ENCODE assay signal across 11 cellular contexts in genomic region chr7:106072715-106073091, GRCh38. TPM values are rescaled to one million over a fixed set of nuclear protein-coding genes. Genes with fewer than 3 reads are reported as not detected.
DNase-seq lines count a peak whose midpoint lies in the region; ATAC-seq and TF ChIP-seq lines count a peak whose summit lies in the region.
"Had no signal": no experiment of that assay in that cellular context is flagged by ENCODE, and none has a peak within 500 bp of the region (broad histone marks: within the 10 kb centered on the region; RNA-seq: fewer than 3 reads in every experiment).

No MANE protein-coding gene starts in this region.

- H3K36me3 ChIP-seq in Loucy (ENCODE audit: insufficient read depth, low read length) (no peaks in the 10 kb centered on the region), sigmoid colon (no peaks in the 10 kb centered on the region)

- no peak for TF ChIP-seq EP300 in sigmoid colon (IDR thresholded peaks at IDR 0.05)

- 56 to 70% methylated on average over 4 of the region's 4 CpGs for WGBS in sigmoid colon, 2 donors

- H3K27me3 Mint-ChIP-seq in T-helper 2 cell treated with Interferon-gamma antibody and Interleukin-4, amounts not matched to agents 5 μg/mL and 100 μg/mL, for 36 hours (ENCODE audit: low read depth): no peaks in the 10 kb centered on the region
- H3K27me3 Mint-ChIP-seq in brain: no peaks in the 10 kb centered on the region

- H3K27ac Mint-ChIP-seq in T-helper 2 cell treated with Interferon-gamma antibody and Interleukin-4, amounts not matched to agents 5 μg/mL and 100 μg/mL, for 36 hours: peak overlapping the region; percentile 97
- peak overlapping the region in 3 of 5 experiments; percentile 38 to 93 (median 92) for H3K27ac Mint-ChIP-seq in brain

- no peaks in the 10 kb centered on the region for H3K9me3 ChIP-seq in Loucy (ENCODE audit: insufficient read depth, low read depth, low read length)
- H3K9me3 ChIP-seq in sigmoid colon: no peaks in the 10 kb centered on the region

- no peaks in the 10 kb centered on the region for H3K9me2 ChIP-seq in Loucy (replicated peaks; ENCODE audit: low read depth, low read length)

- no peak for TF ChIP-seq CTCF in Loucy (conservative IDR thresholded peaks at IDR 0.05; ENCODE audit: low read length)
- TF ChIP-seq CTCF in brain (conservative IDR thresholded peaks at IDR 0.05): no peak
- TF ChIP-seq CTCF in sigmoid colon (IDR thresholded peaks at IDR 0.05): no peak

- H3K9me3 Mint-ChIP-seq in T-helper 2 cell treated with Interferon-gamma antibody and Interleukin-4, amounts not matched to agents 5 μg/mL and 100 μg/mL, for 36 hours: no peaks in the 10 kb centered on the region
- H3K9me3 Mint-ChIP-seq in brain: peaks cover 0 to 2% (median 0%) of the 10 kb centered on the region in 5 experiments
- H3K9me3 Mint-ChIP-seq: activated T-helper 1 cell treated with anti-CD3 and anti-CD28 coated beads, Interleukin-12 subunit alpha, Interleukin-12 subunit beta, Interleukin-2, Interleukin-4 antibody, amounts not matched to agents 30 ng/mL and 10 ng/mL and 1 ng/mL, durations not matched to agents 14 hours and 24 hours and 36 hours had no signal

- H3K27me3 ChIP-seq in Loucy (ENCODE audit: insufficient read depth, low read length, poor library complexity, severe bottlenecking) (no peaks in the 10 kb centered on the region), sigmoid colon (no peaks in the 10 kb centered on the region)

- peak overlapping the region; percentile 91 for H3K9ac ChIP-seq in Loucy (ENCODE audit: low read depth, low read length, poor library complexity, severe bottlenecking)

- no peak for ATAC-seq in GM18519 (IDR thresholded peaks at IDR 0.05; ENCODE audit: low FRiP score, unreplicated experiment)

- DNase-seq in T-helper 2 cell treated with Interferon-gamma antibody and Interleukin-4, amounts not matched to agents 5 μg/mL and 100 μg/mL, for 36 hours (ENCODE audit: low spot score): no peak
- DNase-seq in T-helper 2 cell (no peak), sigmoid colon (no peak), SIG-M5 (lab: John Stamatoyannopoulos, UW) (no peak), NCI-H748 (lab: John Stamatoyannopoulos, UW; ENCODE audit: unreplicated experiment) (no peak)
- DNase-seq: posterior cingulate gyrus; stimulated activated CD4-positive, alpha-beta T cell treated with anti-CD3 and anti-CD28 coated beads, Interleukin-4, amount 100 ng/mL, for 1 hour had no signal

- peaks cover 4% of the 10 kb centered on the region for H3K36me3 Mint-ChIP-seq in T-helper 2 cell treated with Interferon-gamma antibody and Interleukin-4, amounts not matched to agents 5 μg/mL and 100 μg/mL, for 36 hours (ENCODE audit: low read depth)
- H3K36me3 Mint-ChIP-seq in brain: no peaks in the 10 kb centered on the region

- H3K4me3 ChIP-seq in Loucy (ENCODE audit: low read length, poor library complexity, severe bottlenecking) (peak overlapping the region; percentile 77), sigmoid colon (no peak overlapping the region)

- peak overlapping the region; percentile 82 for H3K4me2 ChIP-seq in Loucy (ENCODE audit: low read depth, low read length, poor library complexity, severe bottlenecking)

- H2AFZ ChIP-seq in Loucy (ENCODE audit: low read length): no peak overlapping the region

- TF ChIP-seq POLR2A in sigmoid colon (IDR thresholded peaks at IDR 0.05): no peak

- H3K79me2 ChIP-seq in Loucy (ENCODE audit: insufficient read depth, low read length): peaks cover 22% of the 10 kb centered on the region

- peak overlapping the region; percentile 79 for H3K4me3 Mint-ChIP-seq in T-helper 2 cell treated with Interferon-gamma antibody and Interleukin-4, amounts not matched to agents 5 μg/mL and 100 μg/mL, for 36 hours
- H3K4me3 Mint-ChIP-seq in brain: peak overlapping the region in 1 of 5 experiments; percentile 46

- peak overlapping the region; percentile 75 to 90 (median 88) for H3K27ac ChIP-seq in sigmoid colon

- peaks cover 71% of the 10 kb centered on the region for H3K4me1 Mint-ChIP-seq in T-helper 2 cell treated with Interferon-gamma antibody and Interleukin-4, amounts not matched to agents 5 μg/mL and 100 μg/mL, for 36 hours (ENCODE audit: low read depth)
- peaks cover 54% of the 10 kb centered on the region for H3K4me1 Mint-ChIP-seq in brain

- H4K20me1 ChIP-seq in Loucy (ENCODE audit: insufficient read depth, low read length, poor library complexity, severe bottlenecking): no peaks in the 10 kb centered on the region

- H3F3A ChIP-seq in Loucy (ENCODE audit: low read depth): peaks cover 11% of the 10 kb centered on the region

- intact Hi-C loops in sigmoid colon (cut with DNase I): no loop called here

- peaks cover 88% of the 10 kb centered on the region for H3K4me1 ChIP-seq in Loucy (ENCODE audit: insufficient read depth, low read length, poor library complexity, severe bottlenecking)
- peaks cover 0 to 83% (median 65%) of the 10 kb centered on the region in 4 donors for H3K4me1 ChIP-seq in sigmoid colon

RNA-seq across cellular contexts. Expression of gene SYPL1, which starts 39.4 kb away (rescaled TPM):
- polyA plus RNA-seq in brain (ENCODE audit: insufficient read depth, low read depth, low replicate concordance): 51.0 TPM
- 100 to 1,000 TPM in 3 of 4 donors, 10 to 100 TPM in 1; 99.5 to 184 (median 144) TPM for total RNA-seq in sigmoid colon
- polyA plus RNA-seq in sigmoid colon: 10 to 100 TPM; 21.0 to 84.0 (median 24.3) TPM
